Comparison of ENCODE assay signal across 9 cellular contexts in the genomic region with DNA sequence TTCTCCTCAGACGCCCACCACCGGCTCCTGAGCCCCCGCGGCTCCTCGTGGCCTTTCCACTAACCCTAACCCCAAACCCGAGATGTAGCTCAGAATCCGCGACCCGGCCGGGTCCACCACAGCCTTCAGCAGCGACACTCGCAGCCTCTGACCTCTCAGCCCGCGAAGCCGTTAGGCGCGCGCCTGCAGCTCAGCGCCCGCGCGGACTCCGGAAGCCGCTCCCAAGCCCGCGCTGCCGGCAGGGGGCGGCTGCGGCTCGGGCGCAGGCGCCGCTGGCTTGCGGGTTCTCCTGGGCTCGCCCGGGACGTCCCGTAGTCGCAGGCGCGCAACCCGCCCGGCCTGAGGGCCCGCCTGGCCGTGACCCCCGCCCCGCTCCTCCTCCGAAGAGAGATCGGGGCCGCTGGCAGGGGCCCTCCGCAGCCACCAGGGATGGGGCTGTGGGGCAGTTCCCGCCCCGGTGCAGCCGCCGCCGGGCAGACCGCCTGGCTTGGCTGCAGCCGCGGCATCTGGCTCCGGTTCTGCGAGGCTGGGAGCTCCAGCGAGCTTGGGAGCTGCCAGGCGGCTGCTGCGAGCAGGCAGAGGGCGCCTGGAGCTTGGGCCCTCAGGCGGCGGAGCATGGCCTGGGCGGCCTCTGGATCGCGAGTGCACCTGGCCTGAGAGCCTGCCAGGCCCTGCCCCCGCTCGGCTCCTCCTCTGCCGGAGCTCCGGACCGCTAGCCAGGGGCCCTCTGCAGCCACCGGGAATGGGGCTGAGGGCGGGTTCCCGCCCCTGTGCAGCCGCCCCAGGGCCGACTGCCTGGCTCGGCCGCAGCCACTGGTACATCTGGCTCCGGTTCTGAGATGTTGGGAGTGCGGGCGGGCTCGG.
DNase-seq lines count a peak whose midpoint lies in the region; ATAC-seq, FAIRE-seq and TF ChIP-seq lines count a peak whose summit lies in the region.
"Had no signal": no experiment of that assay in that cellular context is flagged by ENCODE, and none has a peak within 500 bp of the region (broad histone marks: within the 10 kb centered on the region; RNA-seq: fewer than 3 reads in every experiment).

No MANE protein-coding gene starts in this region.

- H3K4me3 ChIP-seq in MM.1S (ENCODE audit: low read length) (peak overlapping the region; percentile 58), K562 (peak overlapping the region; percentile 72), iPS-18a (ENCODE audit: low read length) (peak overlapping the region; percentile 45), skeletal muscle tissue (ENCODE audit: low read length in 3 of 3) (peak overlapping the region in 2 of 3 donors; percentile 22 to 32)

- ATAC-seq in GM21529 (IDR thresholded peaks at IDR 0.05; ENCODE audit: unreplicated experiment), result peak; percentile 87
- peak; percentile 95 for ATAC-seq in K562
- ATAC-seq in HG02623 (IDR thresholded peaks at IDR 0.05; ENCODE audit: unreplicated experiment), result no peak

- H3K79me2 ChIP-seq in MM.1S (ENCODE audit: low read length) (peaks cover 12% of the 10 kb centered on the region), K562 (ENCODE audit: control insufficient read depth, insufficient read depth, low read length) (peaks cover 16% of the 10 kb centered on the region)

- no peaks in the 10 kb centered on the region for H3K9me1 ChIP-seq in K562 (ENCODE audit: control insufficient read depth, insufficient read depth, low read length)

- BruUV-seq in K562 (replicated peaks; lab: Mats Ljungman, UMichigan), result no TSS peak

- intact Hi-C loops in K562 (cut with micrococcal nuclease), result no loop called here

- peak overlapping the region; percentile 86 for H3K27ac ChIP-seq in MM.1S (ENCODE audit: low read length)
- H3K27ac ChIP-seq in K562 (ENCODE audit: extremely low read depth, low read depth, low read length), result peak overlapping the region; percentile 93
- no peak overlapping the region for H3K27ac ChIP-seq in iPS-18a (ENCODE audit: low read length)
- no peak overlapping the region for H3K27ac ChIP-seq in skeletal muscle tissue (ENCODE audit: low read depth, low read length)
- H3K27ac ChIP-seq: epithelial cell of prostate had no signal

- DNase-seq in D341Med (ENCODE audit: low spot score) (peak; percentile 89), MM.1S (peak; percentile 96), T1000 (lab: John Stamatoyannopoulos, UW) (peak; percentile 76), K562 (ENCODE audit: extremely low read depth in 1 of 4, low spot score in 3 of 4) (peak; percentile 72 to 89 (median 75))

- in situ Hi-C loops in K562 (cut with MboI), result no loop called here

- H3F3A ChIP-seq in MM.1S (ENCODE audit: insufficient read depth, low read length), result peaks cover 14% of the 10 kb centered on the region

- TF ChIP-seq CTCF in MM.1S (IDR thresholded peaks at IDR 0.05; ENCODE audit: low read length), result peak; percentile 34
- TF ChIP-seq CTCF in K562 (IDR thresholded peaks at IDR 0.05 in 2 of 3, conservative IDR thresholded peaks at IDR 0.05 in 1 of 3; ENCODE audit: insufficient read depth in 2 of 3, low read depth in 1 of 3, low read length in 3 of 3), result peak; percentile 54 to 87 (median 77); a peak in 5 of 6 replicates

- H3K27me3 ChIP-seq in MM.1S (replicated peaks; ENCODE audit: insufficient read depth, low read length), result peaks cover 32% of the 10 kb centered on the region
- no peaks in the 10 kb centered on the region for H3K27me3 ChIP-seq in K562 (ENCODE audit: control insufficient read depth in 2 of 2, insufficient read depth in 2 of 2, low read length in 2 of 2)
- H3K27me3 ChIP-seq in iPS-18a (ENCODE audit: control insufficient read depth, insufficient read depth, low read length), result peaks cover 87% of the 10 kb centered on the region
- peaks cover 44 to 52% (median 49%) of the 10 kb centered on the region in 3 donors for H3K27me3 ChIP-seq in skeletal muscle tissue (ENCODE audit: control insufficient read depth in 3 of 3, insufficient read depth in 3 of 3, low read length in 3 of 3)

- FAIRE-seq in K562 (lab: Jason Lieb, UNC), result no peak

- TF ChIP-seq RAD21 in K562 (CRISPR knock-in tag; conservative IDR thresholded peaks at IDR 0.05 in 1 of 2, IDR thresholded peaks at IDR 0.05 in 1 of 2), result peak; percentile 62 to 71

- H3K4me1 ChIP-seq in MM.1S (ENCODE audit: low read length), result peaks cover 11% of the 10 kb centered on the region; the same call in 1 of the 2 replicates
- H3K4me1 ChIP-seq in K562 (replicated peaks in 1 of 2; ENCODE audit: control insufficient read depth in 2 of 2, insufficient read depth in 2 of 2, low read length in 2 of 2), result peaks cover 9 to 19% of the 10 kb centered on the region in 2 experiments
- H3K4me1 ChIP-seq in iPS-18a (ENCODE audit: control insufficient read depth, low read depth, low read length), result peaks cover 4% of the 10 kb centered on the region
- peaks cover 3 to 10% (median 7%) of the 10 kb centered on the region in 3 donors for H3K4me1 ChIP-seq in skeletal muscle tissue (ENCODE audit: control insufficient read depth in 3 of 3, insufficient read depth in 3 of 3, low read length in 3 of 3)

- CTCF ChIA-PET in K562 (lab: Yijun Ruan, JAX; ENCODE audit: low intra/inter-chr PET ratio), result interaction anchor here (0.5 to 0.9 kb wide), 2 partner anchors 86 to 341 kb away, joined by 3 read pairs; no protein-coding TSS in a partner anchor

- H3K36me3 ChIP-seq in MM.1S (replicated peaks; ENCODE audit: insufficient read depth, low read length), result no peaks in the 10 kb centered on the region
- no peaks in the 10 kb centered on the region; the same call in 1 of the 3 replicates for H3K36me3 ChIP-seq in K562 (ENCODE audit: control insufficient read depth, insufficient read depth, low read length)
- H3K36me3 ChIP-seq in iPS-18a (ENCODE audit: control insufficient read depth, low read depth, low read length), result no peaks in the 10 kb centered on the region
- H3K36me3 ChIP-seq in skeletal muscle tissue (ENCODE audit: control insufficient read depth in 3 of 3, insufficient read depth in 3 of 3, low read length in 3 of 3), result no peaks in the 10 kb centered on the region

- peak overlapping the region; percentile 92 for H3K9ac ChIP-seq in MM.1S (ENCODE audit: low read length)
- H3K9ac ChIP-seq in K562 (ENCODE audit: insufficient read depth in 1 of 2, low read depth in 2 of 2, low read length in 2 of 2), result peak overlapping the region; percentile 87 to 99
- H3K9ac ChIP-seq in iPS-18a (ENCODE audit: low read length), result no peak overlapping the region
- H3K9ac ChIP-seq in skeletal muscle tissue (ENCODE audit: low read depth in 1 of 3, low read length in 3 of 3), result no peak overlapping the region

- 5% methylated on average over 44 of the region's 86 CpGs for WGBS in K562 (ENCODE audit: insufficient coverage, low coverage, missing lambda C conversion rate)

- TF ChIP-seq POLR2A in K562 (conservative IDR thresholded peaks at IDR 0.05), result peak; percentile 92

- no peaks in the 10 kb centered on the region for H3K9me2 ChIP-seq in MM.1S (replicated peaks; ENCODE audit: insufficient read depth, low read length)

- no peaks in the 10 kb centered on the region for H3K9me3 ChIP-seq in MM.1S (replicated peaks; ENCODE audit: insufficient read depth, low read length)
- H3K9me3 ChIP-seq in K562 (replicated peaks; ENCODE audit: control insufficient read depth, insufficient read depth, low read depth, low read length), result no peaks in the 10 kb centered on the region
- no peaks in the 10 kb centered on the region for H3K9me3 ChIP-seq in iPS-18a (ENCODE audit: control insufficient read depth, low read depth, low read length)
- H3K9me3 ChIP-seq in skeletal muscle tissue (ENCODE audit: control insufficient read depth in 3 of 3, low read length in 3 of 3), result no peaks in the 10 kb centered on the region

- H2AFZ ChIP-seq in MM.1S (ENCODE audit: low read length), result peak overlapping the region; percentile 93
- H2AFZ ChIP-seq in K562 (ENCODE audit: low read depth, low read length), result peak overlapping the region; percentile 95

- no peaks in the 10 kb centered on the region for H4K20me1 ChIP-seq in MM.1S (ENCODE audit: insufficient read depth, low read length)
- H4K20me1 ChIP-seq in K562 (replicated peaks; ENCODE audit: control insufficient read depth, insufficient read depth, low read length), result no peaks in the 10 kb centered on the region

- peak overlapping the region; percentile 58 for H3K4me2 ChIP-seq in MM.1S (ENCODE audit: low read depth, low read length)
- H3K4me2 ChIP-seq in K562 (ENCODE audit: insufficient read depth, low read length), result peak overlapping the region; percentile 82

- POLR2A ChIA-PET in K562 (lab: Yijun Ruan, JAX), result interaction anchor here (0.6 to 2.0 kb wide), 12 partner anchors 9 to 181 kb away, joined by 3 to 7 read pairs (median 4); a partner anchor contains a TSS

- peak; percentile 45 for TF ChIP-seq EP300 in K562 (IDR thresholded peaks at IDR 0.05; ENCODE audit: low read length)

TF ChIP-seq in K562, 482 proteins besides CTCF, POLR2A, EP300 and RAD21 (continues in another document):
- TF ChIP-seq POLR2B (IDR thresholded peaks at IDR 0.05; ENCODE audit: low read depth, partially characterized antibody) (peak; percentile 85), ZNF583 (CRISPR knock-in tag; IDR thresholded peaks at IDR 0.05) (no peak), SAFB (IDR thresholded peaks at IDR 0.05; ENCODE audit: borderline replicate concordance, low read depth, low read length) (no peak), HEY1 (CRISPR knock-in tag; IDR thresholded peaks at IDR 0.05; ENCODE audit: borderline replicate concordance) (no peak), RUNX1 (IDR thresholded peaks at IDR 0.05; ENCODE audit: low read depth) (no peak), MAFF (IDR thresholded peaks at IDR 0.05; ENCODE audit: low read length) (no peak), ARID2 (IDR thresholded peaks at IDR 0.05) (no peak), SRSF9 (IDR thresholded peaks at IDR 0.05; ENCODE audit: borderline replicate concordance, low read depth, low read length) (no peak), POU5F1 (IDR thresholded peaks at IDR 0.05; ENCODE audit: borderline replicate concordance, low read depth, low read length, partially characterized antibody) (no peak), ZNF644 (tag; IDR thresholded peaks at IDR 0.05; ENCODE audit: low read depth) (no peak)
- TF ChIP-seq, protein P1, sequence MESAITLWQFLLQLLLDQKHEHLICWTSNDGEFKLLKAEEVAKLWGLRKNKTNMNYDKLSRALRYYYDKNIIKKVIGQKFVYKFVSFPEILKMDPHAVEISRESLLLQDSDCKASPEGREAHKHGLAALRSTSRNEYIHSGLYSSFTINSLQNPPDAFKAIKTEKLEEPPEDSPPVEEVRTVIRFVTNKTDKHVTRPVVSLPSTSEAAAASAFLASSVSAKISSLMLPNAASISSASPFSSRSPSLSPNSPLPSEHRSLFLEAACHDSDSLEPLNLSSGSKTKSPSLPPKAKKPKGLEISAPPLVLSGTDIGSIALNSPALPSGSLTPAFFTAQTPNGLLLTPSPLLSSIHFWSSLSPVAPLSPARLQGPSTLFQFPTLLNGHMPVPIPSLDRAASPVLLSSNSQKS (CRISPR knock-in tag; IDR thresholded peaks at IDR 0.05), result no peak

Comparison
In these comparisons a context has a peak if more than half of its experiments do, and no peak if none do; other contexts are left out.
1. H3K27ac ChIP-seq: peak in MM.1S (single experiment) and K562 (single experiment); none in iPS-18a (single experiment) and skeletal muscle tissue (single experiment).
2. H3K9ac ChIP-seq: peak in MM.1S (single experiment) and K562 (2 of 2); none in iPS-18a (single experiment) and skeletal muscle tissue (0 of 3).
3. Peak in every context shown above with its lines, with median percentiles within 50 percentile points of each other: DNase-seq and H3K4me3 ChIP-seq.